In the genomic region with DNA sequence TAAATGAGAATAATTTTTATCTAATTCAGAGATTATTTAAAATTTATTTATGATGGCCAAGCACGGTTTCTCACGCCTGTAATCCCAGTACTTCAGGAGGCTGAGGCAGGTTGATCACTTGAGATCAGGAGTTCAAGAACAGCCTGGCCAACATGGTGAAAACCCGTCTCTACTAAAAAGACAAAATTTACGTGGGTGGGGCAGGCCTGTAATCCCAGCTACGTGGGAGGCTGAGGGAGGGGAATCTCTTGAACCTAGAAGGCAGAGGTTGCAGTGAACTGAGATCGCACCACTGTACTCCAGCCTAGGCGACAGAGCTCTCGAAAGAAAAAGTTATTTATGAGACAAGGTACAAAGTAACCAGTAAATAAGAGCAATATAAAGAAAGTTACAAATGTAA, we compare ENCODE assay signal across 31 cellular contexts. TPM values are rescaled to one million over a fixed set of nuclear protein-coding genes. Genes with fewer than 3 reads are reported as not detected.
DNase-seq lines count a peak whose midpoint lies in the region; ATAC-seq, FAIRE-seq and TF ChIP-seq lines count a peak whose summit lies in the region.
"Had no signal": no experiment of that assay in that cellular context is flagged by ENCODE, and none has a peak within 500 bp of the region (broad histone marks: within the 10 kb centered on the region; RNA-seq: fewer than 3 reads in every experiment).

No MANE protein-coding gene starts in this region.

- no peaks in the 10 kb centered on the region for H3K4me1 ChIP-seq in HepG2 (ENCODE audit: insufficient read depth, low read length)
- no peaks in the 10 kb centered on the region for H3K4me1 ChIP-seq in right lobe of liver
- H3K4me1 ChIP-seq in K562 (replicated peaks in 1 of 2; ENCODE audit: control insufficient read depth in 2 of 2, insufficient read depth in 2 of 2, low read length in 2 of 2) = no peaks in the 10 kb centered on the region
- no peaks in the 10 kb centered on the region for H3K4me1 ChIP-seq in esophagus muscularis mucosa
- H3K4me1 ChIP-seq: A549; BE2C; BLaER1; BLaER1 treated with 17β-estradiol and CSF1 and Interleukin-3, amounts not matched to agents 10 nM and 100 nM; Caco-2 had no signal

- POLR2A ChIA-PET in HepG2 (lab: Yijun Ruan, JAX) = no interaction called here
- POLR2A ChIA-PET in K562 (lab: Yijun Ruan, JAX) = interaction anchor here (1.4 to 2.9 kb wide), 2 partner anchors 15 to 19 kb away, joined by 3 to 11 read pairs; no protein-coding TSS in a partner anchor

- H3K27me3 ChIP-seq in HepG2 (ENCODE audit: control insufficient read depth in 1 of 2, insufficient read depth in 2 of 2, low read length in 2 of 2) = no peaks in the 10 kb centered on the region
- no peaks in the 10 kb centered on the region for H3K27me3 ChIP-seq in right lobe of liver
- H3K27me3 ChIP-seq in K562 (ENCODE audit: control insufficient read depth in 2 of 2, insufficient read depth in 2 of 2, low read length in 2 of 2) = no peaks in the 10 kb centered on the region; a peak in 1 of 5 replicates
- no peaks in the 10 kb centered on the region for H3K27me3 ChIP-seq in esophagus muscularis mucosa
- H3K27me3 ChIP-seq in H7 (ENCODE audit: control insufficient read depth, insufficient read depth, low read length) = no peaks in the 10 kb centered on the region
- H3K27me3 ChIP-seq: BE2C; BLaER1; BLaER1 treated with 17β-estradiol and CSF1 and Interleukin-3, amounts not matched to agents 10 nM and 100 nM had no signal

- intact Hi-C loops in HepG2 (cut with micrococcal nuclease; ENCODE audit: unreplicated experiment) (no loop called here), right lobe of liver (cut with DNase I) (no loop called here), K562 (cut with micrococcal nuclease) (no loop called here), esophagus muscularis mucosa (cut with DNase I) (no loop called here)

- H3K27ac ChIP-seq in HepG2 (ENCODE audit: extremely low read length, insufficient read depth, low read length) (no peak overlapping the region), right lobe of liver (no peak overlapping the region), K562 (ENCODE audit: extremely low read depth, low read depth, low read length) (no peak overlapping the region), esophagus muscularis mucosa (replicated peaks in 1 of 4) (no peak overlapping the region)
- H3K27ac ChIP-seq: 22Rv1; A549; BLaER1; BLaER1 treated with 17β-estradiol and CSF1 and Interleukin-3, amounts not matched to agents 10 nM and 100 nM had no signal

- H3K9me3 ChIP-seq in HepG2 (ENCODE audit: low read length) = peaks cover 17% of the 10 kb centered on the region; the same call in 1 of the 2 replicates
- no peaks in the 10 kb centered on the region for H3K9me3 ChIP-seq in right lobe of liver
- H3K9me3 ChIP-seq in K562 (replicated peaks; ENCODE audit: control insufficient read depth, insufficient read depth, low read depth, low read length) = no peaks in the 10 kb centered on the region
- no peaks in the 10 kb centered on the region for H3K9me3 ChIP-seq in esophagus muscularis mucosa
- H3K9me3 ChIP-seq: A549, BE2C had no signal

- no peak for TF ChIP-seq RAD21 in HepG2 (CRISPR knock-in tag; IDR thresholded peaks at IDR 0.05)
- TF ChIP-seq RAD21 in K562 (CRISPR knock-in tag; conservative IDR thresholded peaks at IDR 0.05 in 1 of 2, IDR thresholded peaks at IDR 0.05 in 1 of 2) = no peak

- FAIRE-seq in HepG2 (lab: Jason Lieb, UNC) = peak; percentile 26
- no peak for FAIRE-seq in K562 (lab: Jason Lieb, UNC)
- FAIRE-seq: A549, D721Med had no signal

- DNase-seq in HepG2 (ENCODE audit: low spot score) (no peak), right lobe of liver (no peak), K562 (ENCODE audit: extremely low read depth in 1 of 4, low spot score in 3 of 4) (no peak), esophagus muscularis mucosa (ENCODE audit: extremely low spot score) (peak; percentile 53), H7 (no peak)
- DNase-seq: 8988T; ACHN; AML-193; BE2C; C1 segment of cervical spinal cord; Caco-2; Calu3; CD4-positive, alpha-beta memory T cell; CD4-positive, alpha-beta T cell; CD4-positive, CD25-positive, alpha-beta regulatory T cell; CD8-positive, alpha-beta memory T cell; CD8-positive, alpha-beta T cell; COR-L47; DMS 273 treated with DMSO at 0.1 percent for 48 hours; DMS153; DMS53; DMS79; DMS79 treated with DMSO at 0.1 percent for 48 hours; DND-41; EL had no signal

- WGBS in HepG2 (ENCODE audit: low lambda C conversion rate) = 22% methylated on average over 8 of the region's 8 CpGs
- 62% methylated on average over 8 of the region's 8 CpGs for WGBS in right lobe of liver (ENCODE audit: insufficient coverage, low coverage, low lambda C conversion rate, missing lambda C conversion rate)
- 45% methylated on average over 8 of the region's 8 CpGs for WGBS in K562 (ENCODE audit: insufficient coverage, low coverage, missing lambda C conversion rate)
- 89% methylated on average over 8 of the region's 8 CpGs for WGBS in esophagus muscularis mucosa

- ATAC-seq in HepG2 (no peak), right lobe of liver (no peak), K562 (peak; percentile 35; the same call in 2 of the 3 replicates), HG03439 (IDR thresholded peaks at IDR 0.05; ENCODE audit: unreplicated experiment) (no peak)
- ATAC-seq: A549; CD8-positive, alpha-beta T cell had no signal

- H3K79me2 ChIP-seq in HepG2 (ENCODE audit: insufficient read depth, low read length) (no peaks in the 10 kb centered on the region), K562 (ENCODE audit: control insufficient read depth, insufficient read depth, low read length) (no peaks in the 10 kb centered on the region)

- BruUV-seq in HepG2 (replicated peaks; lab: Mats Ljungman, UMichigan) (no TSS peak), K562 (replicated peaks; lab: Mats Ljungman, UMichigan) (no TSS peak)

- H3K9ac ChIP-seq in HepG2 (ENCODE audit: insufficient read depth, low read depth, low read length) (no peak overlapping the region), K562 (ENCODE audit: insufficient read depth in 1 of 2, low read depth in 2 of 2, low read length in 2 of 2) (no peak overlapping the region)
- H3K9ac ChIP-seq: BLaER1; BLaER1 treated with 17β-estradiol and CSF1 and Interleukin-3, amounts not matched to agents 10 nM and 100 nM had no signal

- H2AFZ ChIP-seq in HepG2 (ENCODE audit: low read length) = no peak overlapping the region
- peak overlapping the region; percentile 57; the same call in 1 of the 2 replicates for H2AFZ ChIP-seq in K562 (ENCODE audit: low read depth, low read length)

- TF ChIP-seq CTCF in HepG2 (CRISPR knock-in tag; IDR thresholded peaks at IDR 0.05) = no peak
- TF ChIP-seq CTCF in right lobe of liver (IDR thresholded peaks at IDR 0.05) = no peak
- no peak for TF ChIP-seq CTCF in K562 (IDR thresholded peaks at IDR 0.05 in 2 of 3, conservative IDR thresholded peaks at IDR 0.05 in 1 of 3; ENCODE audit: insufficient read depth in 2 of 3, low read depth in 1 of 3, low read length in 3 of 3)
- no peak for TF ChIP-seq CTCF in esophagus muscularis mucosa (IDR thresholded peaks at IDR 0.05)

- in situ Hi-C loops in HepG2 (cut with HindIII; ENCODE audit: extremely low pct_ligation_motif_present, low pct_unique_long_range_greater_than_20kb) (no loop called here), K562 (cut with MboI) (no loop called here)

- H3K4me2 ChIP-seq in HepG2 (ENCODE audit: low read depth, low read length) (no peak overlapping the region), K562 (ENCODE audit: insufficient read depth, low read length) (no peak overlapping the region)
- H3K4me2 ChIP-seq: A549; BLaER1; BLaER1 treated with 17β-estradiol and CSF1 and Interleukin-3, amounts not matched to agents 10 nM and 100 nM had no signal

- H3K4me3 ChIP-seq in HepG2 (replicated peaks in 1 of 3; ENCODE audit: insufficient read depth in 1 of 3, low read depth in 2 of 3, low read length in 3 of 3) (no peak overlapping the region), right lobe of liver (no peak overlapping the region), K562 (no peak overlapping the region), esophagus muscularis mucosa (no peak overlapping the region), H7 (ENCODE audit: insufficient read depth, low read depth, low read length) (no peak overlapping the region)
- H3K4me3 ChIP-seq: A549; BLaER1; BLaER1 treated with 17β-estradiol and CSF1 and Interleukin-3, amounts not matched to agents 10 nM and 100 nM had no signal

- TF ChIP-seq EP300 in HepG2 (IDR thresholded peaks at IDR 0.05; ENCODE audit: low read depth in 2 of 2, low read length in 2 of 2) (no peak), HepG2 (CRISPR knock-in tag; IDR thresholded peaks at IDR 0.05; ENCODE audit: borderline replicate concordance) (no peak), K562 (IDR thresholded peaks at IDR 0.05; ENCODE audit: low read length) (no peak), esophagus muscularis mucosa (IDR thresholded peaks at IDR 0.05) (no peak)

- H4K20me1 ChIP-seq in HepG2 (ENCODE audit: insufficient read depth, low read length) = no peaks in the 10 kb centered on the region
- H4K20me1 ChIP-seq in K562 (replicated peaks; ENCODE audit: control insufficient read depth, insufficient read depth, low read length) = no peaks in the 10 kb centered on the region
- H4K20me1 ChIP-seq: BLaER1; BLaER1 treated with 17β-estradiol and CSF1 and Interleukin-3, amounts not matched to agents 10 nM and 100 nM had no signal

- no peaks in the 10 kb centered on the region for H3K9me1 ChIP-seq in K562 (ENCODE audit: control insufficient read depth, insufficient read depth, low read length)

- CTCF ChIA-PET in HepG2 (lab: Yijun Ruan, JAX; ENCODE audit: low intra/inter-chr PET ratio, low total read pairs) (no interaction called here), K562 (lab: Yijun Ruan, JAX; ENCODE audit: low intra/inter-chr PET ratio) (interaction anchor here (0.7 kb wide), 1 partner anchor 236 kb away, joined by 5 read pairs; no protein-coding TSS in a partner anchor)

- no peak for TF ChIP-seq POLR2A in HepG2 (IDR thresholded peaks at IDR 0.05; ENCODE audit: insufficient read depth in 1 of 2, low read depth in 2 of 2, low read length in 2 of 2)
- TF ChIP-seq POLR2A in right lobe of liver (IDR thresholded peaks at IDR 0.05) = no peak
- TF ChIP-seq POLR2A in K562 (conservative IDR thresholded peaks at IDR 0.05) = no peak
- no peak for TF ChIP-seq POLR2A in esophagus muscularis mucosa (IDR thresholded peaks at IDR 0.05; ENCODE audit: low read depth)

- H3K36me3 ChIP-seq in HepG2 (replicated peaks in 1 of 2; ENCODE audit: control insufficient read depth in 1 of 2, insufficient read depth in 2 of 2, low read length in 2 of 2) (no peaks in the 10 kb centered on the region), right lobe of liver (no peaks in the 10 kb centered on the region), K562 (ENCODE audit: control insufficient read depth, insufficient read depth, low read length) (no peaks in the 10 kb centered on the region), esophagus muscularis mucosa (no peaks in the 10 kb centered on the region), H7 (replicated peaks; ENCODE audit: control insufficient read depth, insufficient read depth, low read length) (no peaks in the 10 kb centered on the region)
- H3K36me3 ChIP-seq: BE2C; BLaER1; BLaER1 treated with 17β-estradiol and CSF1 and Interleukin-3, amounts not matched to agents 10 nM and 100 nM had no signal

RNA-seq across cellular contexts. Expression of gene AGPAT4, which starts 59.5 kb away (rescaled TPM):
- 0.04 and 0.07 TPM in 2 replicates for total RNA-seq in HepG2 (2016; rRNA removed; fragmentation: Illumina TruSeq; extraction: Trizol)
- under 0.01 TPM in 1 of 2 replicates, not detected in the other for total RNA-seq in HepG2 (2016; cell fraction: cytosol; rRNA removed; fragmentation: Illumina TruSeq; extraction: Trizol; ENCODE audit: low read depth)
- total RNA-seq in HepG2 (2016; cell fraction: insoluble cytoplasmic fraction; rRNA removed; fragmentation: Illumina TruSeq; extraction: Trizol) = 0.04 TPM in 2 replicates
- total RNA-seq in HepG2 (2016; cell fraction: membrane; rRNA removed; fragmentation: Illumina TruSeq; extraction: Trizol) = 0.03 and 0.22 TPM in 2 replicates
- 0.12 and 0.19 TPM in 2 replicates for total RNA-seq in HepG2 (2016; cell fraction: nucleus; rRNA removed; fragmentation: Illumina TruSeq; extraction: Trizol)
- polyA plus RNA-seq in HepG2 (2011; rRNA removed) = 0.13 and 0.20 TPM in 2 replicates
- polyA plus RNA-seq in HepG2 (2011; cell fraction: cytosol; rRNA removed) = 0.03 and 0.10 TPM in 2 replicates
- 0.39 and 0.40 TPM in 2 replicates for polyA plus RNA-seq in HepG2 (2011; cell fraction: nucleus; rRNA removed)
- polyA plus RNA-seq in HepG2 (2012) = 0.12 and 0.33 TPM in 2 replicates
- 0.06 TPM in 1 of 2 replicates, not detected in the other for polyA plus RNA-seq in HepG2 (2016; cell fraction: cytosol; fragmentation: Illumina TruSeq; extraction: Trizol; ENCODE audit: low read depth)
- polyA plus RNA-seq in HepG2 (2016; cell fraction: insoluble cytoplasmic fraction; fragmentation: Illumina TruSeq; extraction: Trizol; ENCODE audit: low read depth) = not detected in 2 replicates
- polyA plus RNA-seq in HepG2 (2016; cell fraction: membrane; fragmentation: Illumina TruSeq; extraction: Trizol; ENCODE audit: low read depth) = 0.10 TPM in 1 of 2 replicates, not detected in the other
- polyA plus RNA-seq in HepG2 (2016; cell fraction: nucleus; fragmentation: Illumina TruSeq; extraction: Trizol; ENCODE audit: insufficient read depth, low read depth) = 0.08 and 0.33 TPM in 2 replicates
- polyA minus RNA-seq in HepG2 (2011; rRNA and poly(A)+ RNA removed; ENCODE audit: low replicate concordance) = 3.9 TPM in 1 of 2 replicates, not detected in the other
- polyA minus RNA-seq in HepG2 (2011; cell fraction: cytosol; rRNA and poly(A)+ RNA removed) = not detected in 2 replicates
- polyA minus RNA-seq in HepG2 (2011; cell fraction: nucleus; rRNA and poly(A)+ RNA removed) = 0.52 and 1.2 TPM in 2 replicates
- total RNA-seq in right lobe of liver = 1 to 10 TPM in 1 of 6 experiments, under 1 TPM in 5; 0.42 to 1.7 (median 0.78) TPM
- 90.5 and 109 TPM in 2 replicates for total RNA-seq in K562 (2011; cell fraction: chromatin; rRNA removed; ENCODE audit: low replicate concordance)
- 65.2 and 67.4 TPM in 2 replicates for total RNA-seq in K562 (2011; cell fraction: nucleolus; rRNA removed)
- 60.1 and 75.0 TPM in 2 replicates for total RNA-seq in K562 (2011; cell fraction: nucleoplasm; rRNA removed)
- 4.5 and 6.7 TPM in 2 replicates for total RNA-seq in K562 (2014; rRNA removed)
- 7.1 and 7.9 TPM in 2 replicates for total RNA-seq in K562 (2014; rRNA removed; fragmentation: Illumina TruSeq; extraction: Trizol)
- 5.0 and 5.6 TPM in 2 replicates for total RNA-seq in K562 (2015; rRNA removed; fragmentation: Illumina TruSeq; extraction: Trizol)
- total RNA-seq in K562 (2021) = 9.2 and 9.7 TPM in 2 replicates
- 15.0 and 17.0 TPM in 2 replicates for polyA plus RNA-seq in K562 (2011; rRNA removed)
- 9.2 and 14.2 TPM in 2 replicates for polyA plus RNA-seq in K562 (2011; cell fraction: cytosol; rRNA removed)
- 62.4 and 68.7 TPM in 2 replicates for polyA plus RNA-seq in K562 (2011; cell fraction: nucleus; rRNA removed)
- 5.3 and 8.6 TPM in 2 replicates for polyA plus RNA-seq in K562 (2012)
- 5.6 and 5.7 TPM in 2 replicates for polyA plus RNA-seq in K562 (2014; fragmentation: Illumina TruSeq; extraction: Trizol)
- 1 to 10 TPM; 2.2 to 3.4 TPM for polyA plus RNA-seq in K562 (2014; fragmentation: Nextera tagmentation; extraction: Ambion mirVana)
- polyA plus RNA-seq in K562 (2014; rRNA removed) = 7.2 and 7.3 TPM in 2 replicates
- polyA minus RNA-seq in K562 (2011; rRNA and poly(A)+ RNA removed) = 31.8 and 34.7 TPM in 2 replicates
- polyA minus RNA-seq in K562 (2011; cell fraction: cytosol; rRNA and poly(A)+ RNA removed) = 6.3 and 8.8 TPM in 2 replicates
- 36.2 and 58.6 TPM in 2 replicates for polyA minus RNA-seq in K562 (2011; cell fraction: nucleus; rRNA and poly(A)+ RNA removed)
- 10 to 100 TPM in 2 of 4 donors, 1 to 10 TPM in 2; 7.9 to 12.6 (median 10.0) TPM for total RNA-seq in esophagus muscularis mucosa
- 10.4 and 15.6 TPM in 2 replicates for total RNA-seq in H7 (2014; rRNA removed; shearing (Covaris generic))
